ENCODE assay signal across 16 cellular contexts in the genomic region with DNA sequence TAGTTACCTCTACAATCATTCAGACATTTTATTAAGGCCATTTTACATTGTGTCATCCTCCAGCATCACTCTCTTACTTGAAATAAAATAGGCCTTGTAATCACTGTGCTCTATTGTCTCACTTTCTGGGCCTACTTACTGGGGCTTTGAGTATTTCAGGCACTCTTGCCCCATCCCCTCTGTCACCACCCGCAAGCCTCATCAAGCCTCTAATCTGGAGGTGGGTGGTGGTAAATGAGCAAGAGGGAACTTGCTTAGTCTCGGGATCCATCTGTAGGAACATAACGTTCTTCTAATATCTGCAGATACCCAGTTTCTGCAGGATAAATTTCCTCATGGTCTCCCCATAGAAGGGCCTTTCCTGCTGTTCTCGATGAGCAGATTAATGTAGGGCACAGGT. TPM values are rescaled to one million over a fixed set of nuclear protein-coding genes. Genes with fewer than 3 reads are reported as not detected.
DNase-seq lines count a peak whose midpoint lies in the region; ATAC-seq, FAIRE-seq and TF ChIP-seq lines count a peak whose summit lies in the region.
"Had no signal": no experiment of that assay in that cellular context is flagged by ENCODE, and none has a peak within 500 bp of the region (broad histone marks: within the 10 kb centered on the region; RNA-seq: fewer than 3 reads in every experiment).

No MANE protein-coding gene starts in this region.

- H3K27ac Mint-ChIP-seq in CD14-positive monocyte (peak overlapping the region; percentile 84 to 100 (median 98)), immature natural killer cell (peak overlapping the region in 4 of 6 donors; percentile 17 to 86 (median 46))
- H3K27ac Mint-ChIP-seq: stimulated activated memory B cell treated with anti-CD40 and anti-IgM and Interleukin-4, amounts not matched to agents 10 μg/mL and 1 μg/mL and 100 μg/mL, for 72 hours had no signal

- H3K4me1 Mint-ChIP-seq in CD14-positive monocyte (peaks cover 73% of the 10 kb centered on the region), immature natural killer cell (peaks cover 88 to 98% of the 10 kb centered on the region in 2 donors)

- no peak for ATAC-seq in HG03442 (IDR thresholded peaks at IDR 0.05; ENCODE audit: unreplicated experiment)
- ATAC-seq: activated CD4-positive, CD25-positive, alpha-beta regulatory T cell treated with anti-CD3 and anti-CD28 coated beads, Interleukin-2, amount 50 U/mL, for 24 hours; HCT116; stimulated activated memory B cell treated with anti-CD40 and anti-IgM and Interleukin-4, amounts not matched to agents 10 μg/mL and 1 μg/mL and 100 μg/mL, for 72 hours had no signal

- peak; percentile 33 for FAIRE-seq in GM12891 (lab: Jason Lieb, UNC)

- H3K36me3 Mint-ChIP-seq in CD14-positive monocyte = peaks cover 57 to 63% of the 10 kb centered on the region in 2 donors
- peaks cover 3 to 11% (median 10%) of the 10 kb centered on the region in 3 donors for H3K36me3 Mint-ChIP-seq in immature natural killer cell

- no peak for TF ChIP-seq POLR2A in GM12891 (IDR thresholded peaks at IDR 0.05; ENCODE audit: low read depth, low read length)

- H3K9me3 Mint-ChIP-seq in CD14-positive monocyte (peaks cover 0 to 6% (median under 1%) of the 10 kb centered on the region in 7 donors), immature natural killer cell (peaks cover 0 to 4% (median 0%) of the 10 kb centered on the region in 6 donors)

- H3K27me3 Mint-ChIP-seq in CD14-positive monocyte (ENCODE audit: low read depth in 3 of 3) (peaks cover 0 to 2% (median 0%) of the 10 kb centered on the region in 3 donors), immature natural killer cell (ENCODE audit: low read depth in 3 of 3) (peaks cover 0 to 11% (median 0%) of the 10 kb centered on the region in 3 donors)
- H3K27me3 Mint-ChIP-seq: stimulated activated memory B cell treated with anti-CD40 and anti-IgM and Interleukin-4, amounts not matched to agents 10 μg/mL and 1 μg/mL and 100 μg/mL, for 72 hours had no signal

- intact Hi-C loops in CD14-positive monocyte (cut with micrococcal nuclease) = no loop called here

- DNase-seq in CD14-positive monocyte (ENCODE audit: low spot score) = peak; percentile 82
- DNase-seq in GM12891 (ENCODE audit: insufficient read length, low spot score) = no peak
- DNase-seq in SKM-1 (lab: John Stamatoyannopoulos, UW; ENCODE audit: unreplicated experiment) = peak; percentile 65
- no peak for DNase-seq in immature natural killer cell
- DNase-seq in SW 1271 (lab: John Stamatoyannopoulos, UW) = no peak
- DNase-seq in medulla oblongata (ENCODE audit: extremely low spot score) = no peak
- DNase-seq in AG08396 (ENCODE audit: low spot score) = no peak
- DNase-seq: effector CD4-positive, alpha-beta T cell; MG63; NCI-H69; posterior cingulate gyrus; thyroid gland had no signal

- TF ChIP-seq CTCF in CD14-positive monocyte (IDR thresholded peaks at IDR 0.05) = no peak

- H3K4me3 Mint-ChIP-seq in CD14-positive monocyte (peak overlapping the region in 1 of 2 donors; percentile 53), immature natural killer cell (peak overlapping the region in 1 of 5 donors; percentile 17)
- H3K4me3 Mint-ChIP-seq: stimulated activated memory B cell treated with anti-CD40 and anti-IgM and Interleukin-4, amounts not matched to agents 10 μg/mL and 1 μg/mL and 100 μg/mL, for 72 hours had no signal

TF ChIP-seq in GM12891, 5 proteins besides CTCF, POLR2A, EP300 and RAD21:
- no peak for TF ChIP-seq POLR2AphosphoS5 (IDR thresholded peaks at IDR 0.05; ENCODE audit: low read depth, low read length)
- TF ChIP-seq TAF1 (IDR thresholded peaks at IDR 0.05; ENCODE audit: low read depth, low read length) = no peak
- TF ChIP-seq SPI1 (IDR thresholded peaks at IDR 0.05; ENCODE audit: low read depth, low read length) = no peak
- no peak for TF ChIP-seq PAX5 (IDR thresholded peaks at IDR 0.05; ENCODE audit: insufficient read depth, low read length, severe bottlenecking)
- no peak for TF ChIP-seq POU2F2 (IDR thresholded peaks at IDR 0.05; ENCODE audit: low read depth, low read length)

RNA-seq across cellular contexts. Expression of gene GPR18, which starts 19.4 kb away (rescaled TPM):
- 1 to 10 TPM; 1.7 to 2.2 TPM for polyA plus RNA-seq in CD14-positive monocyte
- 2.3 TPM for polyA plus RNA-seq in GM12891 (2012; ENCODE audit: low read depth, missing spikeins)
- 10 to 100 TPM; 10.1 to 30.0 (median 21.1) TPM for polyA plus RNA-seq in immature natural killer cell

RNA-seq across cellular contexts. Expression of gene GPR183, which starts 29.6 kb away (rescaled TPM):
- polyA plus RNA-seq in CD14-positive monocyte (100 to 1,000 TPM; 190 to 288 TPM), immature natural killer cell (100 to 1,000 TPM in 1 of 3 donors, 10 to 100 TPM in 2; 63.2 to 154 (median 87.1) TPM)
- polyA plus RNA-seq in GM12891 (2012; ENCODE audit: low read depth, missing spikeins) = 61.8 TPM

Comparison
In these comparisons a context has a peak if more than half of its experiments do, and no peak if none do; other contexts are left out.
1. DNase-seq: peak in CD14-positive monocyte (single experiment) and SKM-1 (single experiment); none in GM12891 (single experiment), immature natural killer cell (0 of 3), SW 1271 (0 of 2), medulla oblongata (single experiment) and AG08396 (single experiment).